Comparison of ENCODE assay signal across 10 cellular contexts in genomic region chr1:20359451-20360330, GRCh38.
A peak's percentile ranks its signal among the peaks of the same experiment; 100 is the strongest.
DNase-seq lines count a peak whose midpoint lies in the region; ATAC-seq and TF ChIP-seq lines count a peak whose summit lies in the region.
"Had no signal": no experiment of that assay in that cellular context is flagged by ENCODE, and none has a peak within 500 bp of the region (broad histone marks: within the 10 kb centered on the region; RNA-seq: fewer than 3 reads in every experiment).

No MANE protein-coding gene starts in this region.

- intact Hi-C loops in mucosa of descending colon (cut with DNase I, micrococcal nuclease) (no loop called here), gastrocnemius medialis (cut with DNase I; ENCODE audit: low total_unique reads) (loop anchor here (1.0 to 10.0 kb wide), 2 partner anchors 77 to 275 kb away; partner anchors contain the start of gene PINK1)

- no peak for TF ChIP-seq POLR2A in gastrocnemius medialis (IDR thresholded peaks at IDR 0.05)

- H3K27me3 Mint-ChIP-seq in activated T-cell treated with anti-CD3 and anti-CD28 coated beads, Interleukin-2, amount 50 U/mL, for 24 hours = peaks cover 78% of the 10 kb centered on the region
- peaks cover 57 to 65% of the 10 kb centered on the region in 2 donors for H3K27me3 Mint-ChIP-seq in stimulated activated naive B cell treated with anti-CD40 and anti-IgM and Interleukin-4, amounts not matched to agents 10 μg/mL and 1 μg/mL and 100 μg/mL, for 72 hours

- H3K4me1 ChIP-seq in mucosa of descending colon (ENCODE audit: low read depth) = peaks cover 5% of the 10 kb centered on the region
- peaks cover 26 to 31% of the 10 kb centered on the region in 2 donors for H3K4me1 ChIP-seq in gastrocnemius medialis

- peaks cover 0 to 5% (median 0%) of the 10 kb centered on the region in 3 donors for H3K27me3 ChIP-seq in gastrocnemius medialis

- peaks cover 21% of the 10 kb centered on the region for H3K4me1 Mint-ChIP-seq in activated T-cell treated with anti-CD3 and anti-CD28 coated beads, Interleukin-2, amount 50 U/mL, for 24 hours (ENCODE audit: low read depth)
- H3K4me1 Mint-ChIP-seq in stimulated activated naive B cell treated with anti-CD40 and anti-IgM and Interleukin-4, amounts not matched to agents 10 μg/mL and 1 μg/mL and 100 μg/mL, for 72 hours = peaks cover 12 to 13% of the 10 kb centered on the region in 2 donors

- peak; percentile 72 for ATAC-seq in mucosa of descending colon
- ATAC-seq in stimulated activated naive B cell treated with anti-CD40 and anti-IgM and Interleukin-4, amounts not matched to agents 10 μg/mL and 1 μg/mL and 100 μg/mL, for 72 hours (replicated peaks) = peak; percentile 78 to 90
- no peak for ATAC-seq in HG03025 (IDR thresholded peaks at IDR 0.05; ENCODE audit: low FRiP score, unreplicated experiment)
- no peak for ATAC-seq in gastrocnemius medialis

- DNase-seq in activated CD4-positive, alpha-beta T cell treated with anti-CD3 and anti-CD28 coated beads for 24 hours (ENCODE audit: low read depth in 2 of 2) = peak; percentile 47 to 53
- DNase-seq in activated CD4-positive, alpha-beta T cell treated with anti-CD3 and anti-CD28 coated beads, Interleukin-2, amount 50 U/mL, for 1 hour = no peak
- peak; percentile 54 for DNase-seq in activated T-cell treated with anti-CD3 and anti-CD28 coated beads, Interleukin-2, amount 50 U/mL, for 24 hours
- DNase-seq in mucosa of descending colon (peak in 1 of 3 donors; percentile 54), gastrocnemius medialis (no peak), SHP77 treated with DMSO at 0.1 percent for 48 hours (lab: John Stamatoyannopoulos, UW) (no peak)
- peak; percentile 33 for DNase-seq in stimulated activated naive B cell treated with anti-CD40 and anti-IgM and Interleukin-4, amounts not matched to agents 10 μg/mL and 1 μg/mL and 100 μg/mL, for 72 hours
- DNase-seq: mesendoderm had no signal

- no peak for TF ChIP-seq CTCF in mucosa of descending colon (IDR thresholded peaks at IDR 0.05)
- no peak for TF ChIP-seq CTCF in gastrocnemius medialis (IDR thresholded peaks at IDR 0.05 in 4 of 5, conservative IDR thresholded peaks at IDR 0.05 in 1 of 5)

- in situ Hi-C loops in gastrocnemius medialis (cut with MboI; ENCODE audit: low sequenced_read_pairs in 4 of 4) = no loop called here

- no peaks in the 10 kb centered on the region for H3K36me3 ChIP-seq in mucosa of descending colon (ENCODE audit: low read depth)
- H3K36me3 ChIP-seq in gastrocnemius medialis = no peaks in the 10 kb centered on the region
- H3K36me3 ChIP-seq: cardiac muscle cell had no signal

- H3K4me3 Mint-ChIP-seq in activated T-cell treated with anti-CD3 and anti-CD28 coated beads, Interleukin-2, amount 50 U/mL, for 24 hours = no peak overlapping the region
- H3K4me3 Mint-ChIP-seq in stimulated activated naive B cell treated with anti-CD40 and anti-IgM and Interleukin-4, amounts not matched to agents 10 μg/mL and 1 μg/mL and 100 μg/mL, for 72 hours = no peak overlapping the region

- H3K27ac Mint-ChIP-seq in activated T-cell treated with anti-CD3 and anti-CD28 coated beads, Interleukin-2, amount 50 U/mL, for 24 hours = no peak overlapping the region
- no peak overlapping the region for H3K27ac Mint-ChIP-seq in stimulated activated naive B cell treated with anti-CD40 and anti-IgM and Interleukin-4, amounts not matched to agents 10 μg/mL and 1 μg/mL and 100 μg/mL, for 72 hours

- no peaks in the 10 kb centered on the region for H3K36me3 Mint-ChIP-seq in activated T-cell treated with anti-CD3 and anti-CD28 coated beads, Interleukin-2, amount 50 U/mL, for 24 hours (ENCODE audit: low read depth)
- no peaks in the 10 kb centered on the region for H3K36me3 Mint-ChIP-seq in stimulated activated naive B cell treated with anti-CD40 and anti-IgM and Interleukin-4, amounts not matched to agents 10 μg/mL and 1 μg/mL and 100 μg/mL, for 72 hours

- H3K9me3 ChIP-seq in mucosa of descending colon = no peaks in the 10 kb centered on the region
- no peaks in the 10 kb centered on the region for H3K9me3 ChIP-seq in gastrocnemius medialis

- H3K9me3 Mint-ChIP-seq in activated T-cell treated with anti-CD3 and anti-CD28 coated beads, Interleukin-2, amount 50 U/mL, for 24 hours = no peaks in the 10 kb centered on the region
- no peaks in the 10 kb centered on the region for H3K9me3 Mint-ChIP-seq in stimulated activated naive B cell treated with anti-CD40 and anti-IgM and Interleukin-4, amounts not matched to agents 10 μg/mL and 1 μg/mL and 100 μg/mL, for 72 hours

- H3K4me3 ChIP-seq in mucosa of descending colon = no peak overlapping the region
- no peak overlapping the region for H3K4me3 ChIP-seq in gastrocnemius medialis
- H3K4me3 ChIP-seq: cardiac muscle cell had no signal

- peak overlapping the region in 2 of 4 donors; percentile 76 to 80 for H3K27ac ChIP-seq in gastrocnemius medialis
- H3K27ac ChIP-seq: cardiac muscle cell had no signal

Comparison
In these comparisons a context has a peak if more than half of its experiments do, and no peak if none do; other contexts are left out.
1. DNase-seq: peak in activated CD4-positive, alpha-beta T cell treated with anti-CD3 and anti-CD28 coated beads for 24 hours (2 of 2), activated T-cell treated with anti-CD3 and anti-CD28 coated beads, Interleukin-2, amount 50 U/mL, for 24 hours (single experiment) and stimulated activated naive B cell treated with anti-CD40 and anti-IgM and Interleukin-4, amounts not matched to agents 10 μg/mL and 1 μg/mL and 100 μg/mL, for 72 hours (single experiment); none in activated CD4-positive, alpha-beta T cell treated with anti-CD3 and anti-CD28 coated beads, Interleukin-2, amount 50 U/mL, for 1 hour (single experiment), gastrocnemius medialis (0 of 2) and SHP77 treated with DMSO at 0.1 percent for 48 hours (single experiment).
2. ATAC-seq: peak in mucosa of descending colon (single experiment) and stimulated activated naive B cell treated with anti-CD40 and anti-IgM and Interleukin-4, amounts not matched to agents 10 μg/mL and 1 μg/mL and 100 μg/mL, for 72 hours (2 of 2); none in HG03025 (single experiment) and gastrocnemius medialis (0 of 2).